In genomic region chr11:69010964-69011623, GRCh38 we compare ENCODE assay signal across 8 cellular contexts. TPM values are rescaled to one million over a fixed set of nuclear protein-coding genes. Genes with fewer than 3 reads are reported as not detected.
DNase-seq lines count a peak whose midpoint lies in the region; ATAC-seq and TF ChIP-seq lines count a peak whose summit lies in the region.

No MANE protein-coding gene starts in this region.

- peaks cover 16% of the 10 kb centered on the region for H3K27me3 Mint-ChIP-seq in activated T-helper 17 cell treated with anti-CD3 and anti-CD28 coated beads, Interleukin-2, amount 50 U/mL, for 72 hours

- peaks cover 47% of the 10 kb centered on the region for H3K4me1 ChIP-seq in HUES64 (ENCODE audit: insufficient read depth, low read length)
- H3K4me1 ChIP-seq in gastroesophageal sphincter: peaks cover 6 to 88% (median 51%) of the 10 kb centered on the region in 3 donors
- H3K4me1 ChIP-seq in osteoblast (ENCODE audit: insufficient read depth, low read length): peaks cover 59% of the 10 kb centered on the region
- peaks cover 53% of the 10 kb centered on the region for H3K4me1 ChIP-seq in vagina

- no peaks in the 10 kb centered on the region for H3K9me3 Mint-ChIP-seq in activated T-helper 17 cell treated with anti-CD3 and anti-CD28 coated beads, Interleukin-2, amount 50 U/mL, for 72 hours

- H3K9me3 ChIP-seq in HUES64 (ENCODE audit: insufficient read depth, low read depth, low read length) (no peaks in the 10 kb centered on the region), gastroesophageal sphincter (no peaks in the 10 kb centered on the region), osteoblast (ENCODE audit: low read depth, low read length) (no peaks in the 10 kb centered on the region), vagina (no peaks in the 10 kb centered on the region)

- H3K27ac ChIP-seq in HUES64 (ENCODE audit: low read depth, low read length) (no peak overlapping the region), gastroesophageal sphincter (peak overlapping the region; percentile 88 to 99 (median 98)), osteoblast (ENCODE audit: low read depth, low read length) (peak overlapping the region; percentile 85), vagina (peak overlapping the region; percentile 95)

- WGBS in HUES64: 10% methylated on average over 43 of the region's 43 CpGs
- WGBS in gastroesophageal sphincter (ENCODE audit: low coverage in 1 of 2), 2 donors: 0% methylated on average over 4 of the region's 43 CpGs; no CpG with 5 or more reads in 1 of the 2 donors

- peak; percentile 54 for DNase-seq in AG09319 (ENCODE audit: extremely low read depth, low read depth)
- peak; percentile 98 for DNase-seq in osteoblast (ENCODE audit: insufficient read length, low spot score, missing footprints)
- no peak for DNase-seq in vagina (ENCODE audit: extremely low spot score in 2 of 2)
- no peak for DNase-seq in NCI-H1694 treated with DMSO at 0.1 percent for 48 hours (lab: John Stamatoyannopoulos, UW)
- no peak for DNase-seq in NCI-H1436 (lab: John Stamatoyannopoulos, UW)

- intact Hi-C loops in vagina (cut with DNase I): loop anchor here (5.0 kb wide), 2 partner anchors 36 to 76 kb away; partner anchors contain the start of gene TPCN2

- TF ChIP-seq CTCF in AG09319 (IDR thresholded peaks at IDR 0.05; ENCODE audit: low read depth, low read length) (no peak), gastroesophageal sphincter (IDR thresholded peaks at IDR 0.05) (peak in 1 of 4 experiments; percentile 7), osteoblast (IDR thresholded peaks at IDR 0.05; ENCODE audit: extremely low read depth, low read depth, low read length) (no peak), vagina (IDR thresholded peaks at IDR 0.05) (no peak)

- H3K27ac Mint-ChIP-seq in activated T-helper 17 cell treated with anti-CD3 and anti-CD28 coated beads, Interleukin-2, amount 50 U/mL, for 72 hours: no peak overlapping the region

- peak; percentile 80 for ATAC-seq in activated T-helper 17 cell treated with anti-CD3 and anti-CD28 coated beads, Interleukin-2, amount 50 U/mL, for 72 hours (replicated peaks)
- peak; percentile 67 for ATAC-seq in gastroesophageal sphincter

- peak overlapping the region; percentile 49 for H2AFZ ChIP-seq in osteoblast (ENCODE audit: low read length)

- no peaks in the 10 kb centered on the region for H3K4me1 Mint-ChIP-seq in activated T-helper 17 cell treated with anti-CD3 and anti-CD28 coated beads, Interleukin-2, amount 50 U/mL, for 72 hours

- no peaks in the 10 kb centered on the region for H4K20me1 ChIP-seq in osteoblast (ENCODE audit: insufficient read depth, low read length)

- TF ChIP-seq EP300 in gastroesophageal sphincter (IDR thresholded peaks at IDR 0.05): no peak

- peaks cover 13% of the 10 kb centered on the region for H3K79me2 ChIP-seq in osteoblast (ENCODE audit: insufficient read depth, low read length)

- peak overlapping the region; percentile 81 for H3K4me2 ChIP-seq in osteoblast (ENCODE audit: insufficient read depth, low read length)

- no peaks in the 10 kb centered on the region for H3K36me3 Mint-ChIP-seq in activated T-helper 17 cell treated with anti-CD3 and anti-CD28 coated beads, Interleukin-2, amount 50 U/mL, for 72 hours (ENCODE audit: low read depth)

- no peaks in the 10 kb centered on the region for H3K36me3 ChIP-seq in HUES64 (ENCODE audit: insufficient read depth, low read length)
- peaks cover 0 to 12% of the 10 kb centered on the region in 2 donors for H3K36me3 ChIP-seq in gastroesophageal sphincter
- no peaks in the 10 kb centered on the region for H3K36me3 ChIP-seq in osteoblast (ENCODE audit: insufficient read depth, low read length)
- peaks cover 0 to 3% of the 10 kb centered on the region in 2 donors for H3K36me3 ChIP-seq in vagina

- H3K4me3 ChIP-seq in HUES64 (ENCODE audit: low read length) (peak overlapping the region; percentile 47), gastroesophageal sphincter (peak overlapping the region; percentile 70 to 77), osteoblast (ENCODE audit: insufficient read depth, low read length) (peak overlapping the region; percentile 61), vagina (peak overlapping the region; percentile 62 to 63)

- TF ChIP-seq POLR2A in gastroesophageal sphincter (IDR thresholded peaks at IDR 0.05) (peak; percentile 81 to 86), vagina (IDR thresholded peaks at IDR 0.05) (peak in 1 of 2 donors; percentile 81)

- H3K27me3 ChIP-seq in HUES64 (ENCODE audit: insufficient read depth, low read length): peaks cover 3% of the 10 kb centered on the region; the same call in 1 of the 2 replicates
- H3K27me3 ChIP-seq in gastroesophageal sphincter: peaks cover 3% of the 10 kb centered on the region
- no peaks in the 10 kb centered on the region for H3K27me3 ChIP-seq in osteoblast (ENCODE audit: insufficient read depth, low read length)
- no peaks in the 10 kb centered on the region for H3K27me3 ChIP-seq in vagina

- H3K9ac ChIP-seq in HUES64 (ENCODE audit: low read depth, low read length): peak overlapping the region; percentile 63

- H3K4me3 Mint-ChIP-seq in activated T-helper 17 cell treated with anti-CD3 and anti-CD28 coated beads, Interleukin-2, amount 50 U/mL, for 72 hours: peak overlapping the region; percentile 33

RNA-seq across cellular contexts. Expression of gene MRGPRF, which starts 2.0 kb away (rescaled TPM):
- 7.7 TPM for polyA plus RNA-seq in HUES64 (2013, experiment 1 of 2)
- 6.7 TPM for polyA plus RNA-seq in HUES64 (2013, experiment 2 of 2)
- not detected for total RNA-seq in activated T-helper 17 cell treated with anti-CD3 and anti-CD28 coated beads, Interleukin-2, amount 50 U/mL, for 72 hours
- total RNA-seq in gastroesophageal sphincter (100 to 1,000 TPM in 3 of 4 donors, 10 to 100 TPM in 1; 88.9 to 213 (median 165) TPM), osteoblast (39.4 and 41.5 TPM in 2 replicates), vagina (84.5 TPM)

RNA-seq across cellular contexts. Expression of gene MRGPRD, which starts 30.3 kb away (rescaled TPM):
- polyA plus RNA-seq in HUES64 (2013, experiment 1 of 2): not detected
- polyA plus RNA-seq in HUES64 (2013, experiment 2 of 2): not detected
- total RNA-seq in activated T-helper 17 cell treated with anti-CD3 and anti-CD28 coated beads, Interleukin-2, amount 50 U/mL, for 72 hours: not detected
- total RNA-seq in gastroesophageal sphincter (1 to 10 TPM in 2 of 4 donors, not detected in 2; 2.9 to 5.4 TPM), osteoblast (not detected in 2 replicates), vagina (not detected)

RNA-seq across cellular contexts. Expression of gene TPCN2, which starts 37.6 kb away (rescaled TPM):
- 8.4 TPM for polyA plus RNA-seq in HUES64 (2013, experiment 1 of 2)
- 8.7 TPM for polyA plus RNA-seq in HUES64 (2013, experiment 2 of 2)
- total RNA-seq in activated T-helper 17 cell treated with anti-CD3 and anti-CD28 coated beads, Interleukin-2, amount 50 U/mL, for 72 hours: 10 to 100 TPM; 12.8 to 15.9 TPM
- total RNA-seq in gastroesophageal sphincter (10 to 100 TPM; 16.8 to 33.8 (median 28.3) TPM), osteoblast (14.1 and 17.4 TPM in 2 replicates), vagina (21.1 TPM)

Comparison
In these comparisons a context has a peak if more than half of its experiments do, and no peak if none do; other contexts are left out.
1. DNase-seq: peak in AG09319 (single experiment) and osteoblast (single experiment); none in vagina (0 of 2), NCI-H1694 treated with DMSO at 0.1 percent for 48 hours (single experiment) and NCI-H1436 (single experiment).
2. RNA of gene MRGPRF, which starts 2.0 kb away (total RNA-seq): 88.9 to 213 TPM in gastroesophageal sphincter, 84.5 TPM in vagina (single experiment) and 39.4 to 41.5 TPM in osteoblast; not detected in activated T-helper 17 cell treated with anti-CD3 and anti-CD28 coated beads, Interleukin-2, amount 50 U/mL, for 72 hours; every median in the first group is over 10 times any median in the second.
3. Peak in every context shown above with its lines, with median percentiles within 50 percentile points of each other: H3K4me3 ChIP-seq.